43 cellular contexts compared by ENCODE assay signal in the genomic region with DNA sequence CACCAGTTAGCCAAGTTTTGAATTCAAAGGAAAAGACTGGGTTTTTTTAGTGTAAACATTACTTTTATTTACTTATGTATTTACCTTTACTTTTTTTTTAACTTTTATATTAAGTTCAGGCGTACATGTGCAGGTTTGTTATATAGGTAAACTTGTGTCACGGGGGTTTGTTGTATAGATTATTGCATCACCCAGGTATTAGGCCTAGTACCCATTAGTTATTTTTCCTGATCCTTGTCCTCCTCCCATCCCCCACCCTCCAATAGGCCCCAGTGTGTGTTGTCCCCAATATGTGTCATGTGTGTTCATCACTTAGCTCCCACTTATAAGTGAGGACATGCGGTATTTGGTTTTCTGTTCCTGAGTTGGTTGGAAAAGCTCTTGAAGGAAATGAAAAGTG. TPM values are rescaled to one million over a fixed set of nuclear protein-coding genes. Genes with fewer than 3 reads are reported as not detected.
"Had no signal": no experiment of that assay in that cellular context is flagged by ENCODE, and none has a peak within 500 bp of the region (broad histone marks: within the 10 kb centered on the region; RNA-seq: fewer than 3 reads in every experiment).

No MANE protein-coding gene starts in this region.

- H3K4me1 ChIP-seq: adrenal gland, ascending aorta, body of pancreas, breast epithelium had no signal

- H3K9me3 ChIP-seq: adrenal gland, ascending aorta, body of pancreas, breast epithelium had no signal

- DNase-seq: activated effector memory CD4-positive, alpha-beta T cell treated with anti-CD3 and anti-CD28 coated beads, Interleukin-2, amount 50 U/mL, for 16 hours; activated effector memory CD4-positive, alpha-beta T cell treated with Interleukin-2 at 50 U/mL for 16 hours; activated gamma-delta T cell; activated gamma-delta T cell treated with Interleukin-2 at 50 U/mL for 16 hours; activated naive CD4-positive, alpha-beta T cell; activated naive CD4-positive, alpha-beta T cell treated with anti-CD3 and anti-CD28 coated beads for 36 hours; activated naive CD4-positive, alpha-beta T cell treated with anti-CD3 and anti-CD28 coated beads, Interleukin-2, amount 50 U/mL, for 16 hours; activated naive CD8-positive, alpha-beta T cell treated with anti-CD3 and anti-CD28 coated beads for 36 hours; activated naive CD8-positive, alpha-beta T cell treated with anti-CD3 and anti-CD28 coated beads, Interleukin-2, amount 10 ng/mL, durations not matched to agents 7 days and 5 days; activated naive CD8-positive, alpha-beta T cell treated with anti-CD3 and anti-CD28 coated beads, Interleukin-2, amount 50 U/mL, for 24 hours; activated T-cell treated with anti-CD3 and anti-CD28 coated beads, Interleukin-2, amount 50 U/mL, for 1 hour; activated T-cell treated with anti-CD3 and anti-CD28 coated beads, Interleukin-2, amount 50 U/mL, for 24 hours; activated T-cell treated with anti-CD3 and anti-CD28 coated beads, Interleukin-2, amount 50 U/mL, for 4 hours; activated T-cell treated with anti-CD3 and anti-CD28 coated beads, Interleukin-2, amount 50 U/mL, for 48 hours; activated T-cell treated with anti-CD3 and anti-CD28 coated beads, Interleukin-2, amount 50 U/mL, for 72 hours; adrenal gland; amniotic stem cell; amygdala; anterior cingulate cortex; aorta; body of pancreas; brain microvascular endothelial cell; caudate nucleus; central memory CD4-positive, alpha-beta T cell; cerebellar nuclear complex had no signal

- H3K4me3 Mint-ChIP-seq: activated naive CD4-positive, alpha-beta T cell treated with anti-CD3 and anti-CD28 coated beads for 36 hours; activated naive CD4-positive, alpha-beta T cell treated with anti-CD3 and anti-CD28 coated beads, Interleukin-2, amount 50 U/mL, for 24 hours; activated naive CD8-positive, alpha-beta T cell; activated naive CD8-positive, alpha-beta T cell treated with anti-CD3 and anti-CD28 coated beads for 36 hours; activated naive CD8-positive, alpha-beta T cell treated with anti-CD3 and anti-CD28 coated beads, Interleukin-2, amount 10 ng/mL, durations not matched to agents 7 days and 5 days; activated naive CD8-positive, alpha-beta T cell treated with anti-CD3 and anti-CD28 coated beads, Interleukin-2, amount 50 U/mL, for 24 hours; activated T-cell treated with anti-CD3 and anti-CD28 coated beads, Interleukin-2, amount 50 U/mL, for 24 hours; activated T-cell treated with anti-CD3 and anti-CD28 coated beads, Interleukin-2, amount 50 U/mL, for 4 hours; activated T-cell treated with anti-CD3 and anti-CD28 coated beads, Interleukin-2, amount 50 U/mL, for 72 hours; activated T-helper 1 cell treated with anti-CD3 and anti-CD28 coated beads, Interleukin-12 subunit alpha, Interleukin-12 subunit beta, Interleukin-2, Interleukin-4 antibody, amounts not matched to agents 30 ng/mL and 10 ng/mL and 1 ng/mL, durations not matched to agents 14 hours and 24 hours and 36 hours; activated T-helper 17 cell treated with anti-CD3 and anti-CD28 coated beads, Interleukin-2, amount 50 U/mL, for 72 hours; brain; central memory CD8-positive, alpha-beta T cell had no signal

- H3K9me3 Mint-ChIP-seq: activated naive CD4-positive, alpha-beta T cell treated with anti-CD3 and anti-CD28 coated beads for 36 hours; activated naive CD4-positive, alpha-beta T cell treated with anti-CD3 and anti-CD28 coated beads, Interleukin-2, amount 50 U/mL, for 24 hours; activated naive CD4-positive, alpha-beta T cell treated with anti-CD3 and anti-CD28 coated beads, Interleukin-2, amount 50 U/mL, for 72 hours; activated naive CD8-positive, alpha-beta T cell treated with anti-CD3 and anti-CD28 coated beads for 36 hours; activated naive CD8-positive, alpha-beta T cell treated with anti-CD3 and anti-CD28 coated beads, Interleukin-2, amount 10 ng/mL, durations not matched to agents 7 days and 5 days; activated naive CD8-positive, alpha-beta T cell treated with anti-CD3 and anti-CD28 coated beads, Interleukin-2, amount 50 U/mL, for 24 hours; activated T-cell treated with anti-CD3 and anti-CD28 coated beads, Interleukin-2, amount 50 U/mL, for 24 hours; activated T-cell treated with anti-CD3 and anti-CD28 coated beads, Interleukin-2, amount 50 U/mL, for 4 hours; activated T-cell treated with anti-CD3 and anti-CD28 coated beads, Interleukin-2, amount 50 U/mL, for 72 hours; activated T-helper 1 cell treated with anti-CD3 and anti-CD28 coated beads, Interleukin-12 subunit alpha, Interleukin-12 subunit beta, Interleukin-2, Interleukin-4 antibody, amounts not matched to agents 30 ng/mL and 10 ng/mL and 1 ng/mL, durations not matched to agents 14 hours and 24 hours and 36 hours; activated T-helper 17 cell treated with anti-CD3 and anti-CD28 coated beads, Interleukin-2, amount 50 U/mL, for 72 hours; activated T-helper 2 cell treated with anti-CD3 and anti-CD28 coated beads, Interferon-gamma antibody, Interleukin-2, Interleukin-4, amounts not matched to agents 10 μg/mL and 5 μg/mL and 100 μg/mL, durations not matched to agents 14 hours and 24 hours and 36 hours; central memory CD8-positive, alpha-beta T cell had no signal

- ATAC-seq: activated naive CD4-positive, alpha-beta T cell treated with anti-CD3 and anti-CD28 coated beads, Interleukin-2, amount 50 U/mL, for 72 hours; activated naive CD8-positive, alpha-beta T cell treated with anti-CD3 and anti-CD28 coated beads, Interleukin-2, amount 50 U/mL, for 24 hours; activated T-cell treated with anti-CD3 and anti-CD28 coated beads, Interleukin-2, amount 50 U/mL, for 4 hours; activated T-cell treated with anti-CD3 and anti-CD28 coated beads, Interleukin-2, amount 50 U/mL, for 72 hours; activated T-helper 17 cell treated with anti-CD3 and anti-CD28 coated beads, Interleukin-2, amount 50 U/mL, for 72 hours; body of pancreas had no signal

- H3K27me3 ChIP-seq: adrenal gland, ascending aorta, body of pancreas, brain microvascular endothelial cell, breast epithelium, cardiac muscle cell had no signal

- FAIRE-seq: astrocyte, bronchial epithelial cell, colon had no signal

- H3K4me1 Mint-ChIP-seq: activated naive CD4-positive, alpha-beta T cell treated with anti-CD3 and anti-CD28 coated beads, Interleukin-2, amount 50 U/mL, for 24 hours; activated naive CD8-positive, alpha-beta T cell treated with anti-CD3 and anti-CD28 coated beads for 36 hours; activated naive CD8-positive, alpha-beta T cell treated with anti-CD3 and anti-CD28 coated beads, Interleukin-2, amount 10 ng/mL, durations not matched to agents 7 days and 5 days; activated naive CD8-positive, alpha-beta T cell treated with anti-CD3 and anti-CD28 coated beads, Interleukin-2, amount 50 U/mL, for 24 hours; brain; central memory CD8-positive, alpha-beta T cell had no signal

- H3K27ac Mint-ChIP-seq: activated naive CD4-positive, alpha-beta T cell treated with anti-CD3 and anti-CD28 coated beads for 36 hours; activated naive CD4-positive, alpha-beta T cell treated with anti-CD3 and anti-CD28 coated beads, Interleukin-2, amount 50 U/mL, for 24 hours; activated naive CD4-positive, alpha-beta T cell treated with anti-CD3 and anti-CD28 coated beads, Interleukin-2, amount 50 U/mL, for 72 hours; activated naive CD8-positive, alpha-beta T cell; activated naive CD8-positive, alpha-beta T cell treated with anti-CD3 and anti-CD28 coated beads for 36 hours; activated naive CD8-positive, alpha-beta T cell treated with anti-CD3 and anti-CD28 coated beads, Interleukin-2, amount 10 ng/mL, durations not matched to agents 7 days and 5 days; activated naive CD8-positive, alpha-beta T cell treated with anti-CD3 and anti-CD28 coated beads, Interleukin-2, amount 50 U/mL, for 24 hours; activated T-cell treated with anti-CD3 and anti-CD28 coated beads, Interleukin-2, amount 50 U/mL, for 24 hours; activated T-cell treated with anti-CD3 and anti-CD28 coated beads, Interleukin-2, amount 50 U/mL, for 72 hours; activated T-helper 1 cell treated with anti-CD3 and anti-CD28 coated beads, Interleukin-12 subunit alpha, Interleukin-12 subunit beta, Interleukin-2, Interleukin-4 antibody, amounts not matched to agents 30 ng/mL and 10 ng/mL and 1 ng/mL, durations not matched to agents 14 hours and 24 hours and 36 hours; activated T-helper 17 cell treated with anti-CD3 and anti-CD28 coated beads, Interleukin-2, amount 50 U/mL, for 72 hours; activated T-helper 2 cell treated with anti-CD3 and anti-CD28 coated beads, Interferon-gamma antibody, Interleukin-2, Interleukin-4, amounts not matched to agents 10 μg/mL and 5 μg/mL and 100 μg/mL, durations not matched to agents 14 hours and 24 hours and 36 hours; brain had no signal

- H3K27me3 Mint-ChIP-seq: activated naive CD4-positive, alpha-beta T cell treated with anti-CD3 and anti-CD28 coated beads, Interleukin-2, amount 50 U/mL, for 24 hours; activated naive CD8-positive, alpha-beta T cell; activated naive CD8-positive, alpha-beta T cell treated with anti-CD3 and anti-CD28 coated beads for 36 hours; activated naive CD8-positive, alpha-beta T cell treated with anti-CD3 and anti-CD28 coated beads, Interleukin-2, amount 10 ng/mL, durations not matched to agents 7 days and 5 days; activated naive CD8-positive, alpha-beta T cell treated with anti-CD3 and anti-CD28 coated beads, Interleukin-2, amount 50 U/mL, for 24 hours; activated T-cell treated with anti-CD3 and anti-CD28 coated beads, Interleukin-2, amount 50 U/mL, for 24 hours; activated T-helper 17 cell treated with anti-CD3 and anti-CD28 coated beads, Interleukin-2, amount 50 U/mL, for 72 hours; brain; central memory CD8-positive, alpha-beta T cell had no signal

- H3K4me3 ChIP-seq: adrenal gland, ascending aorta, body of pancreas, breast epithelium, cardiac muscle cell had no signal

- H3K27ac ChIP-seq: adrenal gland, ascending aorta, body of pancreas, brain microvascular endothelial cell, breast epithelium, cardiac muscle cell had no signal

RNA-seq across cellular contexts. Expression of gene CLDN25, which starts 26.7 kb away (rescaled TPM):
- total RNA-seq: activated naive CD4-positive, alpha-beta T cell treated with anti-CD3 and anti-CD28 coated beads for 36 hours; activated naive CD4-positive, alpha-beta T cell treated with anti-CD3 and anti-CD28 coated beads, Interleukin-2, amount 50 U/mL, for 72 hours; activated naive CD8-positive, alpha-beta T cell treated with anti-CD3 and anti-CD28 coated beads for 36 hours; activated naive CD8-positive, alpha-beta T cell treated with anti-CD3 and anti-CD28 coated beads, Interleukin-2, amount 10 ng/mL, durations not matched to agents 7 days and 5 days; activated T-cell treated with anti-CD3 and anti-CD28 coated beads, Interleukin-2, amount 50 U/mL, for 4 hours; activated T-cell treated with anti-CD3 and anti-CD28 coated beads, Interleukin-2, amount 50 U/mL, for 72 hours; activated T-helper 1 cell treated with anti-CD3 and anti-CD28 coated beads, Interleukin-12 subunit alpha, Interleukin-12 subunit beta, Interleukin-2, Interleukin-4 antibody, amounts not matched to agents 30 ng/mL and 10 ng/mL and 1 ng/mL, durations not matched to agents 14 hours and 24 hours and 36 hours; activated T-helper 17 cell treated with anti-CD3 and anti-CD28 coated beads, Interleukin-2, amount 50 U/mL, for 72 hours; activated T-helper 2 cell treated with anti-CD3 and anti-CD28 coated beads, Interferon-gamma antibody, Interleukin-2, Interleukin-4, amounts not matched to agents 10 μg/mL and 5 μg/mL and 100 μg/mL, durations not matched to agents 14 hours and 24 hours and 36 hours; adrenal gland; aorta; ascending aorta; astrocyte; body of pancreas; breast epithelium; bronchial epithelial cell; cardiac muscle cell; cardiac septum; cerebellum; chondrocyte had no signal
- polyA plus RNA-seq: adipose tissue, adrenal gland, aorta, cardiac muscle cell had no signal

RNA-seq across cellular contexts. Expression of gene TMPRSS5, which starts 46.8 kb away (rescaled TPM):
- total RNA-seq: ascending aorta had no signal
- polyA plus RNA-seq: cardiac muscle cell had no signal
